In the genomic region with DNA sequence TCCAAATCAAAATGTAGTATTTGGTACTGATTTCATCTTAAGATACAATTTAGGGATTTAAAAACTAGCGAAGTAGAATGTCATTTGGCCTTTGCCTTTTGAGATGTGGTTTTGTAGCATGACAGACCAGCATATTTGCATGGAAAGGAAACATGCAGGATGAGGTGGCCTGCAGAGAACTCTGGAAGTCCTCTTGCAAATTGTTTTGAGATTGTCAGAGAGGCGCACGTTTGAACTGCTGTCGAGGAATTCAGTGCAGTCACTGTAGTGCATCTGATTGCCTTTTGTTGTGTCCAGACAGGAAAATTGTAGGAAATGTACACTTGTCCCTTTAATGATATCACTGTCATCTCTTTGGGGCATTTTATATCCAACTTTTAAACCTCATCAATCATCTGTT, we compare ENCODE assay signal across 14 cellular contexts.
DNase-seq lines count a peak whose midpoint lies in the region; ATAC-seq lines count a peak whose summit lies in the region.
"Had no signal": no experiment of that assay in that cellular context is flagged by ENCODE, and none has a peak within 500 bp of the region (broad histone marks: within the 10 kb centered on the region; RNA-seq: fewer than 3 reads in every experiment).

No MANE protein-coding gene starts in this region.

- H3K4me3 Mint-ChIP-seq in stimulated activated naive CD8-positive, alpha-beta T cell treated with anti-CD3 and anti-CD28 coated beads, Interleukin-15, Interleukin-2, amounts not matched to agents 100 ng/mL and 50 ng/mL, for 24 hours = peak overlapping the region; percentile 30
- H3K4me3 Mint-ChIP-seq in activated naive CD8-positive, alpha-beta T cell treated with anti-CD3 and anti-CD28 coated beads, Interleukin-2, amount 50 U/mL, for 24 hours = no peak overlapping the region

- no peaks in the 10 kb centered on the region for H3K27me3 Mint-ChIP-seq in stimulated activated naive CD8-positive, alpha-beta T cell treated with anti-CD3 and anti-CD28 coated beads, Interleukin-15, Interleukin-2, amounts not matched to agents 100 ng/mL and 50 ng/mL, for 24 hours
- H3K27me3 Mint-ChIP-seq in activated naive CD8-positive, alpha-beta T cell treated with anti-CD3 and anti-CD28 coated beads, Interleukin-2, amount 50 U/mL, for 24 hours = no peaks in the 10 kb centered on the region

- peak overlapping the region; percentile 59 for H3K27ac Mint-ChIP-seq in stimulated activated naive CD8-positive, alpha-beta T cell treated with anti-CD3 and anti-CD28 coated beads, Interleukin-15, Interleukin-2, amounts not matched to agents 100 ng/mL and 50 ng/mL, for 24 hours
- H3K27ac Mint-ChIP-seq in activated naive CD8-positive, alpha-beta T cell treated with anti-CD3 and anti-CD28 coated beads, Interleukin-2, amount 50 U/mL, for 24 hours = peak overlapping the region; percentile 3

- DNase-seq in stimulated activated naive CD8-positive, alpha-beta T cell treated with anti-CD3 and anti-CD28 coated beads, Interleukin-15, Interleukin-2, amounts not matched to agents 100 U/mL and 50 U/mL, for 24 hours = no peak
- DNase-seq in activated naive CD8-positive, alpha-beta T cell treated with anti-CD3 and anti-CD28 coated beads, Interleukin-2, amount 50 U/mL, for 24 hours = no peak
- DNase-seq in left colon (no peak), NOMO-1 treated with dmso at 0.1 percent for 144 hours (lab: John Stamatoyannopoulos, UW; ENCODE audit: unreplicated experiment) (no peak), putamen (ENCODE audit: low spot score) (no peak)
- no peak for DNase-seq in activated CD4-positive, CD25-positive, alpha-beta regulatory T cell (lab: John Stamatoyannopoulos, UW)
- DNase-seq: activated effector memory CD4-positive, alpha-beta T cell treated with Interleukin-2 at 50 U/mL for 16 hours; MG63; NCI-H2107; stimulated activated CD4-positive, alpha-beta T cell treated with anti-CD3 and anti-CD28 coated beads, Interleukin-4, amount 100 ng/mL, for 1 hour had no signal

- no peaks in the 10 kb centered on the region for H3K9me3 Mint-ChIP-seq in stimulated activated naive CD8-positive, alpha-beta T cell treated with anti-CD3 and anti-CD28 coated beads, Interleukin-15, Interleukin-2, amounts not matched to agents 100 ng/mL and 50 ng/mL, for 24 hours
- no peaks in the 10 kb centered on the region for H3K9me3 Mint-ChIP-seq in activated naive CD8-positive, alpha-beta T cell treated with anti-CD3 and anti-CD28 coated beads, Interleukin-2, amount 50 U/mL, for 24 hours

- intact Hi-C loops in left colon (cut with DNase I, micrococcal nuclease) = no loop called here

- peaks cover 92% of the 10 kb centered on the region for H3K4me1 Mint-ChIP-seq in stimulated activated naive CD8-positive, alpha-beta T cell treated with anti-CD3 and anti-CD28 coated beads, Interleukin-15, Interleukin-2, amounts not matched to agents 100 ng/mL and 50 ng/mL, for 24 hours (ENCODE audit: low read depth)
- H3K4me1 Mint-ChIP-seq in activated naive CD8-positive, alpha-beta T cell treated with anti-CD3 and anti-CD28 coated beads, Interleukin-2, amount 50 U/mL, for 24 hours = peaks cover 89% of the 10 kb centered on the region

- ATAC-seq in stimulated activated naive CD8-positive, alpha-beta T cell treated with anti-CD3 and anti-CD28 coated beads, Interleukin-15, Interleukin-2, amounts not matched to agents 100 U/mL and 50 U/mL, for 24 hours = no peak
- ATAC-seq in HG02678 (IDR thresholded peaks at IDR 0.05; ENCODE audit: unreplicated experiment) (peak; percentile 41), left colon (no peak)
- ATAC-seq in activated naive CD8-positive, alpha-beta T cell treated with anti-CD3 and anti-CD28 coated beads, Interleukin-2, amount 50 U/mL, for 24 hours = peak; percentile 35
- ATAC-seq: activated CD4-positive, CD25-positive, alpha-beta regulatory T cell treated with anti-CD3 and anti-CD28 coated beads, Interleukin-2, amount 50 U/mL, for 24 hours; SK-N-SH treated with all-trans-retinoic acid at 6 μM for 48 hours had no signal

- no peaks in the 10 kb centered on the region for H3K36me3 Mint-ChIP-seq in stimulated activated naive CD8-positive, alpha-beta T cell treated with anti-CD3 and anti-CD28 coated beads, Interleukin-15, Interleukin-2, amounts not matched to agents 100 ng/mL and 50 ng/mL, for 24 hours (ENCODE audit: low read depth)
- no peaks in the 10 kb centered on the region for H3K36me3 Mint-ChIP-seq in activated naive CD8-positive, alpha-beta T cell treated with anti-CD3 and anti-CD28 coated beads, Interleukin-2, amount 50 U/mL, for 24 hours (ENCODE audit: low read depth)

Comparison
In these comparisons a context has a peak if more than half of its experiments do, and no peak if none do; other contexts are left out.
1. ATAC-seq: peak in HG02678 (single experiment) and activated naive CD8-positive, alpha-beta T cell treated with anti-CD3 and anti-CD28 coated beads, Interleukin-2, amount 50 U/mL, for 24 hours (single experiment); none in stimulated activated naive CD8-positive, alpha-beta T cell treated with anti-CD3 and anti-CD28 coated beads, Interleukin-15, Interleukin-2, amounts not matched to agents 100 U/mL and 50 U/mL, for 24 hours (single experiment) and left colon (single experiment).